In genomic region chr22:37045958-37046357, GRCh38 we compare ENCODE assay signal across 9 cellular contexts. TPM values are rescaled to one million over a fixed set of nuclear protein-coding genes. Genes with fewer than 3 reads are reported as not detected.
DNase-seq lines count a peak whose midpoint lies in the region; ATAC-seq and TF ChIP-seq lines count a peak whose summit lies in the region.
"Had no signal": no experiment of that assay in that cellular context is flagged by ENCODE, and none has a peak within 500 bp of the region (broad histone marks: within the 10 kb centered on the region; RNA-seq: fewer than 3 reads in every experiment).

No MANE protein-coding gene starts in this region.

- no peak overlapping the region for H3K4me3 ChIP-seq in GM06990 (replicated peaks; ENCODE audit: low read depth, low read length)
- H3K4me3 ChIP-seq in PC-9: no peak overlapping the region
- H3K4me3 ChIP-seq in fibroblast of pulmonary artery (replicated peaks; ENCODE audit: low read depth, low read length): no peak overlapping the region

- no peak overlapping the region for H3K4me2 ChIP-seq in PC-9

- no peak overlapping the region for H2AFZ ChIP-seq in PC-9

- H3K27ac ChIP-seq in 22Rv1 (no peak overlapping the region), PC-9 (no peak overlapping the region)

- peaks cover 26% of the 10 kb centered on the region for H3K4me1 ChIP-seq in PC-9 (replicated peaks; ENCODE audit: insufficient read depth)

- POLR2A ChIA-PET in PC-9 (lab: Charles Lee; ENCODE audit: unreplicated experiment): interaction anchor here (0.7 kb wide), 1 partner anchor 183 kb away, joined by 6 read pairs; no protein-coding TSS in a partner anchor

- DNase-seq in GM06990 (ENCODE audit: extremely low read depth, insufficient read length) (no peak), PC-9 (no peak), fibroblast of pulmonary artery (ENCODE audit: low read depth) (peak; percentile 65)
- no peak for DNase-seq in NK-92 treated with Interleukin-12 subunit alpha and Interleukin-12 subunit beta, amount 100 ng/mL, for 24 hours (lab: John Stamatoyannopoulos, UW)
- DNase-seq in activated naive CD4-positive, alpha-beta T cell treated with anti-CD3 and anti-CD28 coated beads, Interleukin-2, amount 50 U/mL, for 72 hours (ENCODE audit: low spot score in 2 of 2): no peak

- intact Hi-C loops in PC-9 (cut with micrococcal nuclease; ENCODE audit: unreplicated experiment): loop anchor here (5.0 to 10.0 kb wide), 2 partner anchors 151 to 209 kb away; no protein-coding TSS in a partner anchor

- H3K36me3 ChIP-seq in GM06990 (ENCODE audit: control insufficient read depth, insufficient read depth, low read length) (no peaks in the 10 kb centered on the region), PC-9 (ENCODE audit: low read depth) (no peaks in the 10 kb centered on the region)

- ATAC-seq in HG02981 (IDR thresholded peaks at IDR 0.05; ENCODE audit: unreplicated experiment): no peak
- ATAC-seq in HG03108 (IDR thresholded peaks at IDR 0.05; ENCODE audit: unreplicated experiment): no peak
- ATAC-seq in activated naive CD4-positive, alpha-beta T cell treated with anti-CD3 and anti-CD28 coated beads, Interleukin-2, amount 50 U/mL, for 72 hours: no peak

- H3K27ac Mint-ChIP-seq in activated naive CD4-positive, alpha-beta T cell treated with anti-CD3 and anti-CD28 coated beads, Interleukin-2, amount 50 U/mL, for 72 hours: no peak overlapping the region

- no peaks in the 10 kb centered on the region for H3K9me3 Mint-ChIP-seq in activated naive CD4-positive, alpha-beta T cell treated with anti-CD3 and anti-CD28 coated beads, Interleukin-2, amount 50 U/mL, for 72 hours

- H4K20me1 ChIP-seq in PC-9 (ENCODE audit: insufficient read depth): no peaks in the 10 kb centered on the region

- no peaks in the 10 kb centered on the region for H3K36me3 Mint-ChIP-seq in activated naive CD4-positive, alpha-beta T cell treated with anti-CD3 and anti-CD28 coated beads, Interleukin-2, amount 50 U/mL, for 72 hours
- H3K36me3 Mint-ChIP-seq: IgD-negative memory B cell had no signal

- peaks cover 17% of the 10 kb centered on the region; the same call in 1 of the 2 replicates for H3F3A ChIP-seq in PC-9 (ENCODE audit: insufficient read depth, low read depth)

- BruUV-seq in PC-9 (replicated peaks; lab: Mats Ljungman, UMichigan): no TSS peak

- TF ChIP-seq CTCF in 22Rv1 (IDR thresholded peaks at IDR 0.05) (peak; percentile 71), GM06990 (IDR thresholded peaks at IDR 0.05; ENCODE audit: insufficient read depth, low read length, poor library complexity, severe bottlenecking) (peak; percentile 63), PC-9 (conservative IDR thresholded peaks at IDR 0.05) (peak; percentile 84), fibroblast of pulmonary artery (IDR thresholded peaks at IDR 0.05; ENCODE audit: low read length, missing control alignments) (peak; percentile 69)

- H3K9me3 ChIP-seq in PC-9 (ENCODE audit: insufficient read depth, low read depth): no peaks in the 10 kb centered on the region

- H3K79me2 ChIP-seq in PC-9 (ENCODE audit: low read depth): no peaks in the 10 kb centered on the region

- CTCF ChIA-PET in PC-9 (lab: Charles Lee): interaction anchor here (0.7 kb wide), 1 partner anchor 193 kb away, joined by 4 read pairs; no protein-coding TSS in a partner anchor

- no peaks in the 10 kb centered on the region for H3K9me2 ChIP-seq in PC-9 (ENCODE audit: insufficient read depth)

- H3K27me3 ChIP-seq in GM06990 (replicated peaks; ENCODE audit: control insufficient read depth, insufficient read depth, low read length): no peaks in the 10 kb centered on the region; the same call in 1 of the 2 replicates
- no peaks in the 10 kb centered on the region for H3K27me3 ChIP-seq in PC-9 (ENCODE audit: insufficient read depth, low read depth)

RNA-seq across cellular contexts. Expression of gene KCTD17, which starts 5.6 kb away (rescaled TPM):
- total RNA-seq in PC-9 (2021): 29.5 and 32.6 TPM in 2 replicates
- 10 to 100 TPM; 20.0 to 35.7 TPM for total RNA-seq in activated naive CD4-positive, alpha-beta T cell treated with anti-CD3 and anti-CD28 coated beads, Interleukin-2, amount 50 U/mL, for 72 hours

RNA-seq across cellular contexts. Expression of gene MPST, which starts 26.4 kb away (rescaled TPM):
- total RNA-seq in PC-9 (2021): 75.9 and 109 TPM in 2 replicates
- total RNA-seq in activated naive CD4-positive, alpha-beta T cell treated with anti-CD3 and anti-CD28 coated beads, Interleukin-2, amount 50 U/mL, for 72 hours: 10 to 100 TPM; 20.9 to 23.2 TPM

RNA-seq across cellular contexts. Expression of gene TST, which starts 26.7 kb away (rescaled TPM):
- 99.4 and 123 TPM in 2 replicates for total RNA-seq in PC-9 (2021)
- total RNA-seq in activated naive CD4-positive, alpha-beta T cell treated with anti-CD3 and anti-CD28 coated beads, Interleukin-2, amount 50 U/mL, for 72 hours: 1 to 10 TPM; 5.1 to 5.3 TPM

Comparison
In these comparisons a context has a peak if more than half of its experiments do, and no peak if none do; other contexts are left out.
1. RNA of gene TST, which starts 26.7 kb away (total RNA-seq): 99.4 to 123 TPM in PC-9; 5.1 to 5.3 TPM in activated naive CD4-positive, alpha-beta T cell treated with anti-CD3 and anti-CD28 coated beads, Interleukin-2, amount 50 U/mL, for 72 hours; every median in the first group is over 10 times any median in the second.
2. Peak in every context shown above with its lines, with median percentiles within 50 percentile points of each other: CTCF ChIP-seq.